17 cellular contexts compared by ENCODE assay signal in the genomic region with DNA sequence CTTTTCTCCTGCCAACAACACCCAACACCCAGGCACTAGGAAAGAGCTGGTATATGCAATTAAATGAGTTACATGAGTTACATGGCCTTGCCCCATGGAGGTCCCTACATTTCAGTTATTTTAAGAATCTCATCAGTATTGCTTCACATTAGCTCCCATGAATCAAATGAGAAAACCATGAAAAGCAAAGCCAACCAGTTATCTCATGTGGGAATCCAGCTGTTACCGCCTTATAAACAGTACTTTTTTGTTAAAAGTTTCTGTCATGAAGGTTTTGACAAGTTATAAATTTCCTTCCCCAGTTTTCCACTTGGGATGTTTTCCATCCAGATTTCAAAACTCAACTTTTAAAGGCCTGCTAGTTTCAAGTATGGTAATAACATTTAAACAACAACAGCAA.
A peak's percentile ranks its signal among the peaks of the same experiment; 100 is the strongest.
DNase-seq lines count a peak whose midpoint lies in the region; ATAC-seq and TF ChIP-seq lines count a peak whose summit lies in the region.
"Had no signal": no experiment of that assay in that cellular context is flagged by ENCODE, and none has a peak within 500 bp of the region (broad histone marks: within the 10 kb centered on the region; RNA-seq: fewer than 3 reads in every experiment).

No MANE protein-coding gene starts in this region.

- H3K27me3 ChIP-seq in right atrium auricular region (no peaks in the 10 kb centered on the region), trophoblast cell (ENCODE audit: insufficient read depth, low read length) (no peaks in the 10 kb centered on the region)
- H3K27me3 ChIP-seq: BLaER1 had no signal

- H3K4me3 ChIP-seq in right atrium auricular region (no peak overlapping the region), trophoblast cell (ENCODE audit: low read depth, low read length) (no peak overlapping the region)
- H3K4me3 ChIP-seq: BLaER1, K562 had no signal

- H3K4me1 ChIP-seq in right atrium auricular region (no peaks in the 10 kb centered on the region), trophoblast cell (ENCODE audit: control insufficient read depth in 1 of 2, insufficient read depth in 2 of 2, low read length in 2 of 2) (no peaks in the 10 kb centered on the region)
- H3K4me1 ChIP-seq: BLaER1 had no signal

- no peak overlapping the region for H3K4ac ChIP-seq in trophoblast cell (ENCODE audit: low read depth, low read length)

- no peak overlapping the region for H2BK120ac ChIP-seq in trophoblast cell (ENCODE audit: insufficient read depth, low read length, poor library complexity)

- H3K79me2 ChIP-seq in trophoblast cell (ENCODE audit: control insufficient read depth, insufficient read depth, low read length, poor library complexity), result no peaks in the 10 kb centered on the region

- H3K4me1 Mint-ChIP-seq in nephron, result peaks cover 27% of the 10 kb centered on the region
- H3K4me1 Mint-ChIP-seq: CD4-positive, alpha-beta memory T cell had no signal

- no peak overlapping the region for H3K23ac ChIP-seq in trophoblast cell (ENCODE audit: low read length)

- peaks cover 0 to 16% of the 10 kb centered on the region in 2 donors for H3K9me3 ChIP-seq in right atrium auricular region
- H3K9me3 ChIP-seq in trophoblast cell (ENCODE audit: insufficient read depth, low read depth, low read length), result no peaks in the 10 kb centered on the region

- no peak overlapping the region for H2BK12ac ChIP-seq in trophoblast cell (ENCODE audit: low read length)

- ATAC-seq in Right ventricle myocardium inferior (peak; percentile 82), left cardiac atrium (peak; percentile 27 to 52), HG03432 (IDR thresholded peaks at IDR 0.05; ENCODE audit: unreplicated experiment) (no peak)
- ATAC-seq: K562 had no signal

- no peak overlapping the region for H2AK5ac ChIP-seq in trophoblast cell (ENCODE audit: low read length)

- intact Hi-C loops in Right ventricle myocardium inferior (cut with DNase I) (no loop called here), left cardiac atrium (cut with DNase I) (no loop called here)

- peaks cover 22% of the 10 kb centered on the region for H3K9me3 Mint-ChIP-seq in nephron

- no peak overlapping the region for H3K14ac ChIP-seq in trophoblast cell (ENCODE audit: low read length)

- H3K27ac ChIP-seq in right atrium auricular region (peak overlapping the region in 1 of 2 donors; percentile 24), trophoblast cell (ENCODE audit: low read depth, low read length) (no peak overlapping the region)
- H3K27ac ChIP-seq: 22Rv1, BLaER1 had no signal

- no peaks in the 10 kb centered on the region for H3K36me3 Mint-ChIP-seq in nephron (ENCODE audit: low read depth)
- H3K36me3 Mint-ChIP-seq: CD4-positive, alpha-beta memory T cell had no signal

- no peaks in the 10 kb centered on the region for H3K27me3 Mint-ChIP-seq in nephron (ENCODE audit: low read depth)
- H3K27me3 Mint-ChIP-seq: CD4-positive, alpha-beta memory T cell had no signal

- H4K8ac ChIP-seq in trophoblast cell (ENCODE audit: low read depth, low read length), result no peak overlapping the region

- H3K4me3 Mint-ChIP-seq in nephron, result no peak overlapping the region
- H3K4me3 Mint-ChIP-seq: CD4-positive, alpha-beta memory T cell had no signal

- H3K9ac ChIP-seq in trophoblast cell (ENCODE audit: low read length), result no peak overlapping the region
- H3K9ac ChIP-seq: BLaER1 had no signal

- no peak for TF ChIP-seq CTCF in right atrium auricular region (IDR thresholded peaks at IDR 0.05)
- TF ChIP-seq CTCF in nephron (IDR thresholded peaks at IDR 0.05; ENCODE audit: unreplicated experiment in 3 of 3), result no peak

- H2AFZ ChIP-seq in trophoblast cell (ENCODE audit: insufficient read depth, low read length, poor library complexity), result no peak overlapping the region

- H3K79me1 ChIP-seq in trophoblast cell (ENCODE audit: low read length), result no peaks in the 10 kb centered on the region

- no peak overlapping the region for H3K4me2 ChIP-seq in trophoblast cell (ENCODE audit: low read length)
- H3K4me2 ChIP-seq: BLaER1 had no signal

- WGBS in trophoblast cell (ENCODE audit: extremely low coverage, insufficient coverage, insufficient read length), result no CpG with 5 or more reads among the region's 1 CpG

- H4K12ac ChIP-seq in trophoblast cell (ENCODE audit: low read depth, low read length), result no peak overlapping the region

- no peaks in the 10 kb centered on the region for H3K36me3 ChIP-seq in right atrium auricular region
- H3K36me3 ChIP-seq in trophoblast cell (ENCODE audit: control insufficient read depth in 1 of 2, insufficient read depth in 2 of 2, low read length in 2 of 2), result no peaks in the 10 kb centered on the region
- H3K36me3 ChIP-seq: BLaER1 had no signal

- no peak overlapping the region for H4K91ac ChIP-seq in trophoblast cell (ENCODE audit: low read depth, low read length)

- no peak overlapping the region for H2BK5ac ChIP-seq in trophoblast cell (ENCODE audit: low read depth, low read length, poor library complexity)

- H3K18ac ChIP-seq in trophoblast cell (ENCODE audit: low read length), result no peak overlapping the region

- peak overlapping the region; percentile 34 to 62 (median 57) for H3K27ac Mint-ChIP-seq in nephron
- H3K27ac Mint-ChIP-seq: CD4-positive, alpha-beta memory T cell had no signal

- no peak for DNase-seq in Right ventricle myocardium inferior (ENCODE audit: missing footprints)
- DNase-seq in right atrium auricular region (ENCODE audit: low spot score), result no peak
- DNase-seq in left cardiac atrium, result no peak
- DNase-seq in globus pallidus (ENCODE audit: low spot score), result no peak
- DNase-seq in NCI-H446 treated with DMSO at 0.1 percent for 48 hours (lab: John Stamatoyannopoulos, UW), result no peak
- no peak for DNase-seq in trophoblast cell
- DNase-seq: CD4-positive, alpha-beta memory T cell; NCI-H1105; NCI-H1694; NCI-H2081 treated with DMSO at 0.1 percent for 48 hours; NK-92 treated with Interleukin-12 subunit alpha and Interleukin-12 subunit beta, amount 100 ng/mL, for 24 hours; SHP77 had no signal
